Comparison of ENCODE assay signal across 9 cellular contexts in genomic region chr16:69404275-69404805, GRCh38. TPM values are rescaled to one million over a fixed set of nuclear protein-coding genes. Genes with fewer than 3 reads are reported as not detected.
A peak's percentile ranks its signal among the peaks of the same experiment; 100 is the strongest.
DNase-seq lines count a peak whose midpoint lies in the region; ATAC-seq and TF ChIP-seq lines count a peak whose summit lies in the region.
"Had no signal": no experiment of that assay in that cellular context is flagged by ENCODE, and none has a peak within 500 bp of the region (broad histone marks: within the 10 kb centered on the region; RNA-seq: fewer than 3 reads in every experiment).

No MANE protein-coding gene starts in this region.

- TF ChIP-seq CTCF in mesothelial cell of epicardium (IDR thresholded peaks at IDR 0.05; ENCODE audit: unreplicated experiment) (no peak), uterus (IDR thresholded peaks at IDR 0.05) (no peak)

- no peak overlapping the region for H3K27ac Mint-ChIP-seq in activated CD8-positive, alpha-beta memory T cell treated with anti-CD3 and anti-CD28 coated beads, Interleukin-2, amount 10 ng/mL, durations not matched to agents 7 days and 5 days
- peak overlapping the region; percentile 92 for H3K27ac Mint-ChIP-seq in mesothelial cell of epicardium
- H3K27ac Mint-ChIP-seq: immature natural killer cell had no signal

- H3K36me3 Mint-ChIP-seq in activated CD8-positive, alpha-beta memory T cell treated with anti-CD3 and anti-CD28 coated beads, Interleukin-2, amount 10 ng/mL, durations not matched to agents 7 days and 5 days: peaks cover 1% of the 10 kb centered on the region
- H3K36me3 Mint-ChIP-seq in mesothelial cell of epicardium: no peaks in the 10 kb centered on the region
- H3K36me3 Mint-ChIP-seq: immature natural killer cell had no signal

- H3K27me3 ChIP-seq in uterus: no peaks in the 10 kb centered on the region

- H3K4me3 Mint-ChIP-seq in activated CD8-positive, alpha-beta memory T cell treated with anti-CD3 and anti-CD28 coated beads, Interleukin-2, amount 10 ng/mL, durations not matched to agents 7 days and 5 days: no peak overlapping the region
- H3K4me3 Mint-ChIP-seq in mesothelial cell of epicardium: peak overlapping the region; percentile 46
- H3K4me3 Mint-ChIP-seq: immature natural killer cell had no signal

- peaks cover 9% of the 10 kb centered on the region for H3K4me1 Mint-ChIP-seq in activated CD8-positive, alpha-beta memory T cell treated with anti-CD3 and anti-CD28 coated beads, Interleukin-2, amount 10 ng/mL, durations not matched to agents 7 days and 5 days
- peaks cover 61% of the 10 kb centered on the region for H3K4me1 Mint-ChIP-seq in mesothelial cell of epicardium
- H3K4me1 Mint-ChIP-seq: immature natural killer cell had no signal

- TF ChIP-seq POLR2A in uterus (IDR thresholded peaks at IDR 0.05): no peak

- H3K27ac ChIP-seq in uterus: peak overlapping the region; percentile 52 to 86

- H3K27me3 Mint-ChIP-seq in activated CD8-positive, alpha-beta memory T cell treated with anti-CD3 and anti-CD28 coated beads, Interleukin-2, amount 10 ng/mL, durations not matched to agents 7 days and 5 days: no peaks in the 10 kb centered on the region
- no peaks in the 10 kb centered on the region for H3K27me3 Mint-ChIP-seq in mesothelial cell of epicardium (ENCODE audit: low read depth)

- no peaks in the 10 kb centered on the region for H3K36me3 ChIP-seq in uterus

- no peaks in the 10 kb centered on the region for H3K9me3 Mint-ChIP-seq in activated CD8-positive, alpha-beta memory T cell treated with anti-CD3 and anti-CD28 coated beads, Interleukin-2, amount 10 ng/mL, durations not matched to agents 7 days and 5 days (ENCODE audit: low read depth)
- H3K9me3 Mint-ChIP-seq in mesothelial cell of epicardium: no peaks in the 10 kb centered on the region

- no peaks in the 10 kb centered on the region for H3K9me3 ChIP-seq in uterus

- peaks cover 0 to 4% of the 10 kb centered on the region in 2 donors for H3K4me1 ChIP-seq in uterus

- intact Hi-C loops in uterus (cut with DNase I; ENCODE audit: low total_unique reads): no loop called here

- ATAC-seq in activated CD8-positive, alpha-beta memory T cell treated with anti-CD3 and anti-CD28 coated beads, Interleukin-2, amount 10 ng/mL, durations not matched to agents 7 days and 5 days: no peak
- no peak for ATAC-seq in activated CD4-positive, CD25-positive, alpha-beta regulatory T cell treated with anti-CD3 and anti-CD28 coated beads, Interleukin-2, amount 50 U/mL, for 24 hours
- ATAC-seq in HG03354 (IDR thresholded peaks at IDR 0.05; ENCODE audit: poor library complexity, severe bottlenecking, unreplicated experiment) (no peak), GM21526 (IDR thresholded peaks at IDR 0.05; ENCODE audit: low FRiP score, unreplicated experiment) (no peak)

- DNase-seq in activated CD8-positive, alpha-beta memory T cell treated with anti-CD3 and anti-CD28 coated beads for 24 hours: peak; percentile 4
- no peak for DNase-seq in activated CD8-positive, alpha-beta memory T cell treated with anti-CD3 and anti-CD28 coated beads, Interleukin-2, amount 10 ng/mL, durations not matched to agents 7 days and 5 days
- DNase-seq in epidermal melanocyte (ENCODE audit: insufficient read length, low spot score): peak; percentile 67
- DNase-seq in mesothelial cell of epicardium (ENCODE audit: low spot score in 2 of 2, unreplicated experiment in 2 of 2): peak in 1 of 2 experiments; percentile 52
- peak in 1 of 2 donors; percentile 44 for DNase-seq in uterus
- DNase-seq: immature natural killer cell had no signal

- no peak overlapping the region for H3K4me3 ChIP-seq in uterus

- CTCF ChIA-PET in activated CD8-positive, alpha-beta memory T cell treated with anti-CD3 and anti-CD28 coated beads, Interleukin-2, amount 10 ng/mL, durations not matched to agents 7 days and 5 days (lab: Charles Lee): interaction anchor here (1.2 to 2.9 kb wide), 2 partner anchors 8 to 11 kb away, joined by 3 to 17 read pairs; no protein-coding TSS in a partner anchor

RNA-seq across cellular contexts. Expression of gene TERF2, which starts 18.5 kb away (rescaled TPM):
- total RNA-seq in activated CD8-positive, alpha-beta memory T cell treated with anti-CD3 and anti-CD28 coated beads, Interleukin-2, amount 10 ng/mL, durations not matched to agents 7 days and 5 days: 10 to 100 TPM; 48.7 to 58.2 TPM
- total RNA-seq in mesothelial cell of epicardium: 36.8 to 42.4 TPM (median 39.2 TPM) in 3 replicates
- 10 to 100 TPM; 13.5 to 62.2 (median 27.1) TPM for total RNA-seq in uterus

RNA-seq across cellular contexts. Expression of gene CYB5B, which starts 20.1 kb away (rescaled TPM):
- total RNA-seq in activated CD8-positive, alpha-beta memory T cell treated with anti-CD3 and anti-CD28 coated beads, Interleukin-2, amount 10 ng/mL, durations not matched to agents 7 days and 5 days: 100 to 1,000 TPM; 149 to 189 TPM
- total RNA-seq in mesothelial cell of epicardium (96.6 to 102 TPM (median 101 TPM) in 3 replicates), uterus (10 to 100 TPM; 24.1 to 70.3 (median 57.6) TPM)

RNA-seq across cellular contexts. Expression of gene TMED6, which starts 52.8 kb away (rescaled TPM):
- 1 to 10 TPM; 1.5 TPM for total RNA-seq in activated CD8-positive, alpha-beta memory T cell treated with anti-CD3 and anti-CD28 coated beads, Interleukin-2, amount 10 ng/mL, durations not matched to agents 7 days and 5 days
- total RNA-seq in mesothelial cell of epicardium: 1.2 to 1.7 TPM (median 1.4 TPM) in 3 replicates
- total RNA-seq in uterus: under 1 TPM in 1 of 4 donors, not detected in 3; 0.98 TPM
